ENCODE assay signal across 23 cellular contexts in the genomic region with DNA sequence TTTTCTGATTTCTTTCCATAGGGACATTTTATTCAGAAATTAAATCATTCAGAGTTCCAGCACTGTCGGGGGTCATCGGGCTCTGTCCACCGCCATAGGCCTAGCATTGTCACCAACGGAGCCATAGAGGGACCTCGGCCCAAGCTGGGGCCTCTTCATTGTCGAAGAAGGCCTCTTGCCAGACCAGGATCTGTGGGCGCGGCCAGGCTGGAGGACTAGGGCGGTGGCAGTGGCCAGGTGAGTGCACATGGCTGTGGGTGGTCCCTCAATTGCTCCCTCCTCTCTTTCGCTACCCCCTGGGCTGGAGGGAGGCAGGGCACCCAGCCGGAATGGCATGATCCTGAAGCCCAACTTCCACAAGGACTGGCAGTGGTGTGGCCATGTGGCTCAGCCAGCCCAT. TPM values are rescaled to one million over a fixed set of nuclear protein-coding genes. Genes with fewer than 3 reads are reported as not detected.
DNase-seq lines count a peak whose midpoint lies in the region; ATAC-seq and TF ChIP-seq lines count a peak whose summit lies in the region.
"Had no signal": no experiment of that assay in that cellular context is flagged by ENCODE, and none has a peak within 500 bp of the region (broad histone marks: within the 10 kb centered on the region; RNA-seq: fewer than 3 reads in every experiment).

No MANE protein-coding gene starts in this region.

- H3K4me1 ChIP-seq in Caco-2 = peaks cover 55% of the 10 kb centered on the region
- H3K4me1 ChIP-seq in HCT116 (ENCODE audit: control insufficient read depth in 1 of 2, insufficient read depth in 2 of 2, low read length in 2 of 2) = peaks cover 12 to 22% of the 10 kb centered on the region in 2 experiments
- peaks cover 4% of the 10 kb centered on the region for H3K4me1 ChIP-seq in endodermal cell (ENCODE audit: control insufficient read depth, insufficient read depth, low read length)

- ATAC-seq in HCT116 (no peak), sciatic nerve (peak; percentile 35), GM21515 (IDR thresholded peaks at IDR 0.05; ENCODE audit: unreplicated experiment) (no peak)
- ATAC-seq: Panc1 had no signal

- 91 to 95% methylated on average over 6 to 11 of the region's 11 CpGs for WGBS in endodermal cell (ENCODE audit: insufficient coverage in 1 of 2, insufficient read length in 1 of 2), 2 experiments

- no peaks in the 10 kb centered on the region for H4K20me1 ChIP-seq in HCT116 (ENCODE audit: insufficient read depth)

- POLR2A ChIA-PET in Caco-2 (lab: Charles Lee) (interaction anchor here (0.6 kb wide), 1 partner anchor 41 kb away, joined by 3 read pairs; no protein-coding TSS in a partner anchor), HCT116 (lab: Charles Lee) (no interaction called here)

- CTCF ChIA-PET in Caco-2 (lab: Charles Lee) = no interaction called here
- CTCF ChIA-PET in HCT116 (lab: Charles Lee) = interaction anchor here (2.5 to 4.2 kb wide), 2 partner anchors 7 to 12 kb away, joined by 7 to 24 read pairs; no protein-coding TSS in a partner anchor

- H3K4me1 Mint-ChIP-seq in Caco-2 (ENCODE audit: low read depth, unreplicated experiment) (peaks cover 21% of the 10 kb centered on the region), endodermal cell (peaks cover 37% of the 10 kb centered on the region), mesothelial cell of epicardium (peaks cover 9% of the 10 kb centered on the region)
- H3K4me1 Mint-ChIP-seq: CD4-positive, alpha-beta memory T cell had no signal

- BruUV-seq in Caco-2 (replicated peaks; lab: Mats Ljungman, UMichigan) = no TSS peak
- no TSS peak for BruUV-seq in HCT116 (replicated peaks; lab: Mats Ljungman, UMichigan)

- RAD21 ChIA-PET in HCT116 (lab: Charles Lee; ENCODE audit: low non-redundant PET in 1 of 2, low total read pairs in 2 of 2, uncharacterized antibody in 2 of 2, unreplicated experiment in 2 of 2) = no interaction called here

- H3K4me2 ChIP-seq in HCT116 (ENCODE audit: low read length) = no peak overlapping the region

- H3K36me3 Mint-ChIP-seq in Caco-2 (ENCODE audit: insufficient read depth, unreplicated experiment) (peaks cover 68% of the 10 kb centered on the region), endodermal cell (ENCODE audit: low read depth) (peaks cover 46% of the 10 kb centered on the region), mesothelial cell of epicardium (no peaks in the 10 kb centered on the region)

- peak overlapping the region; percentile 98 for H3K27ac Mint-ChIP-seq in Caco-2 (ENCODE audit: unreplicated experiment)
- H3K27ac Mint-ChIP-seq in endodermal cell = peak overlapping the region; percentile 75
- no peak overlapping the region for H3K27ac Mint-ChIP-seq in mesothelial cell of epicardium
- H3K27ac Mint-ChIP-seq: CD4-positive, alpha-beta memory T cell had no signal

- TF ChIP-seq RAD21 in HCT116 (IDR thresholded peaks at IDR 0.05; ENCODE audit: low read depth) = no peak

- TF ChIP-seq POLR2A in HCT116 (IDR thresholded peaks at IDR 0.05; ENCODE audit: borderline replicate concordance, extremely low read depth, insufficient read depth, insufficient read length) = no peak

- H3K27ac ChIP-seq in HCT116 (ENCODE audit: low read depth, low read length) = no peak overlapping the region
- H3K27ac ChIP-seq in endodermal cell (ENCODE audit: low read depth, low read length) = no peak overlapping the region
- H3K27ac ChIP-seq: GM23248, RWPE1 had no signal

- no peaks in the 10 kb centered on the region for H3K79me2 ChIP-seq in HCT116 (ENCODE audit: insufficient read depth, low read length)

- no peak overlapping the region for H3K9ac ChIP-seq in HCT116 (ENCODE audit: low read length)
- H3K9ac ChIP-seq in endodermal cell (ENCODE audit: extremely low read depth, low read length, poor library complexity, severe bottlenecking) = no peak overlapping the region
- H3K9ac ChIP-seq: GM23248 had no signal

- TF ChIP-seq CTCF in Caco-2 (IDR thresholded peaks at IDR 0.05; ENCODE audit: insufficient read depth in 1 of 2, low read depth in 1 of 2, low read length in 1 of 2, severe bottlenecking in 1 of 2, unreplicated experiment in 1 of 2) (no peak), HCT116 (IDR thresholded peaks at IDR 0.05 in 2 of 3, conservative IDR thresholded peaks at IDR 0.05 in 1 of 3; ENCODE audit: borderline replicate concordance in 1 of 3, insufficient read depth in 1 of 3, low read depth in 2 of 3, low read length in 2 of 3) (no peak), endodermal cell (conservative IDR thresholded peaks at IDR 0.05) (no peak), mesothelial cell of epicardium (IDR thresholded peaks at IDR 0.05; ENCODE audit: unreplicated experiment) (no peak)

- intact Hi-C loops in Caco-2 (cut with micrococcal nuclease; ENCODE audit: unreplicated experiment) = no loop called here
- intact Hi-C loops in HCT116 (cut with micrococcal nuclease) = no loop called here
- intact Hi-C loops in sciatic nerve (cut with DNase I) = no loop called here

- no peak overlapping the region for H2AFZ ChIP-seq in HCT116 (ENCODE audit: low read depth, low read length, poor library complexity, severe bottlenecking)
- H2AFZ ChIP-seq: GM23248 had no signal

- H3K9me2 ChIP-seq in HCT116 (ENCODE audit: insufficient read depth) = no peaks in the 10 kb centered on the region

- no peaks in the 10 kb centered on the region for H3K27me3 Mint-ChIP-seq in Caco-2 (ENCODE audit: insufficient read depth, unreplicated experiment)
- H3K27me3 Mint-ChIP-seq in endodermal cell (ENCODE audit: insufficient read depth) = no peaks in the 10 kb centered on the region
- no peaks in the 10 kb centered on the region for H3K27me3 Mint-ChIP-seq in mesothelial cell of epicardium (ENCODE audit: low read depth)
- H3K27me3 Mint-ChIP-seq: CD4-positive, alpha-beta memory T cell had no signal

- H3K36me3 ChIP-seq in Caco-2 (ENCODE audit: control insufficient read depth, insufficient read depth, low read length) (peaks cover 6% of the 10 kb centered on the region; the same call in 1 of the 2 replicates), HCT116 (ENCODE audit: control insufficient read depth in 1 of 2, insufficient read depth in 2 of 2, low read length in 2 of 2) (peaks cover 0 to 4% of the 10 kb centered on the region in 2 experiments; a peak in 1 of 4 replicates), endodermal cell (ENCODE audit: control insufficient read depth, insufficient read depth, low read length) (peaks cover 26% of the 10 kb centered on the region)

- H3K9me3 Mint-ChIP-seq in Caco-2 (ENCODE audit: unreplicated experiment) (no peaks in the 10 kb centered on the region), endodermal cell (no peaks in the 10 kb centered on the region), mesothelial cell of epicardium (no peaks in the 10 kb centered on the region)
- H3K9me3 Mint-ChIP-seq: CD4-positive, alpha-beta memory T cell had no signal

- DNase-seq in Caco-2 = no peak
- no peak for DNase-seq in HCT116 (ENCODE audit: low read depth, low spot score)
- DNase-seq in endodermal cell = no peak
- DNase-seq in sciatic nerve (ENCODE audit: low spot score) = no peak
- no peak for DNase-seq in NCI-H2029 (lab: John Stamatoyannopoulos, UW)
- DNase-seq in mesothelial cell of epicardium (ENCODE audit: low spot score in 2 of 2, unreplicated experiment in 2 of 2) = no peak
- DNase-seq: C1 segment of cervical spinal cord; CD4-positive, alpha-beta memory T cell; COR-L47; GM23248; HCEC 1CT; KG1; MG63; NCI-H1105 treated with DMSO at 0.1 percent for 48 hours; NCI-H146; NCI-H1930; NCI-H446; NCI-H524 treated with DMSO at 0.1 percent for 48 hours; NCI-H774; SHP77 treated with DMSO at 0.1 percent for 48 hours had no signal

- H3K4me3 Mint-ChIP-seq in Caco-2 (ENCODE audit: unreplicated experiment) (no peak overlapping the region), endodermal cell (no peak overlapping the region), mesothelial cell of epicardium (no peak overlapping the region)
- H3K4me3 Mint-ChIP-seq: CD4-positive, alpha-beta memory T cell had no signal

- no peak overlapping the region for H3K4me3 ChIP-seq in Caco-2 (ENCODE audit: low read depth, low read length)
- H3K4me3 ChIP-seq in HCT116 (replicated peaks in 1 of 2; ENCODE audit: low read depth in 1 of 2, low read length in 2 of 2) = no peak overlapping the region
- H3K4me3 ChIP-seq in endodermal cell (ENCODE audit: low read length) = no peak overlapping the region
- H3K4me3 ChIP-seq: GM23248, MG63 had no signal

- H3K27me3 ChIP-seq in Caco-2 (replicated peaks; ENCODE audit: control insufficient read depth, insufficient read depth, low read length) (no peaks in the 10 kb centered on the region), HCT116 (ENCODE audit: insufficient read depth, low read length) (no peaks in the 10 kb centered on the region), endodermal cell (ENCODE audit: control insufficient read depth, insufficient read depth, low read length, poor library complexity, severe bottlenecking) (no peaks in the 10 kb centered on the region)
- H3K27me3 ChIP-seq: MG63 had no signal

- H3K9me3 ChIP-seq in Caco-2 (no peaks in the 10 kb centered on the region), HCT116 (ENCODE audit: control insufficient read depth in 1 of 2, insufficient read depth in 1 of 2, low read depth in 1 of 2, low read length in 2 of 2) (no peaks in the 10 kb centered on the region), endodermal cell (ENCODE audit: control insufficient read depth, low read length) (no peaks in the 10 kb centered on the region)
- H3K9me3 ChIP-seq: MG63 had no signal

RNA-seq across cellular contexts. Expression of a gene that starts 10.6 kb away (rescaled TPM):
- total RNA-seq in Caco-2 (2022) (23.7 and 24.7 TPM in 2 replicates), HCT116 (2021; ENCODE audit: unreplicated experiment) (10.0 TPM), endodermal cell (10 to 100 TPM; 34.6 to 36.5 TPM), sciatic nerve (12.3 TPM), mesothelial cell of epicardium (2.4 to 4.1 TPM (median 2.9 TPM) in 3 replicates)
- polyA plus RNA-seq in HCT116 (2012) = 7.6 and 9.8 TPM in 2 replicates
- 6.8 TPM for polyA plus RNA-seq in endodermal cell (2013, experiment 1 of 2)
- polyA plus RNA-seq in endodermal cell (2013, experiment 2 of 2) = 7.6 TPM

RNA-seq across cellular contexts. Expression of a gene that starts 16.4 kb away (rescaled TPM):
- total RNA-seq in Caco-2 (2022) = 1,141 and 1,254 TPM in 2 replicates
- total RNA-seq in HCT116 (2021; ENCODE audit: unreplicated experiment) = 1,068 TPM
- polyA plus RNA-seq in HCT116 (2012) = 1,589 and 1,878 TPM in 2 replicates
- 1,000 to 10,000 TPM in 1 of 2 donors, 100 to 1,000 TPM in 1; 805 to 1,294 TPM for total RNA-seq in endodermal cell
- polyA plus RNA-seq in endodermal cell (2013, experiment 1 of 2) = 843 TPM
- 801 TPM for polyA plus RNA-seq in endodermal cell (2013, experiment 2 of 2)
- 233 TPM for total RNA-seq in sciatic nerve
- 473 to 488 TPM (median 484 TPM) in 3 replicates for total RNA-seq in mesothelial cell of epicardium

RNA-seq across cellular contexts. Expression of a gene that starts 20.9 kb away (rescaled TPM):
- total RNA-seq in Caco-2 (2022) = 7.8 and 8.6 TPM in 2 replicates
- total RNA-seq in HCT116 (2021; ENCODE audit: unreplicated experiment) = 8.0 TPM
- polyA plus RNA-seq in HCT116 (2012) = 11.4 TPM in 2 replicates
- 10 to 100 TPM in 1 of 2 donors, 1 to 10 TPM in 1; 7.8 to 11.5 TPM for total RNA-seq in endodermal cell
- 12.5 TPM for polyA plus RNA-seq in endodermal cell (2013, experiment 1 of 2)
- polyA plus RNA-seq in endodermal cell (2013, experiment 2 of 2) = 8.9 TPM
- total RNA-seq in sciatic nerve = 13.4 TPM
- total RNA-seq in mesothelial cell of epicardium = 11.6 to 14.4 TPM (median 13.4 TPM) in 3 replicates

RNA-seq across cellular contexts. Expression of a gene that starts 30.7 kb away (rescaled TPM):
- 23.2 and 25.3 TPM in 2 replicates for total RNA-seq in Caco-2 (2022)
- total RNA-seq in HCT116 (2021; ENCODE audit: unreplicated experiment) = 117 TPM
- 312 and 352 TPM in 2 replicates for polyA plus RNA-seq in HCT116 (2012)
- total RNA-seq in endodermal cell = 100 to 1,000 TPM; 104 to 139 TPM
- polyA plus RNA-seq in endodermal cell (2013, experiment 1 of 2) = 137 TPM
- 107 TPM for polyA plus RNA-seq in endodermal cell (2013, experiment 2 of 2)
- 36.9 TPM for total RNA-seq in sciatic nerve
- 30.2 to 30.7 TPM (median 30.2 TPM) in 3 replicates for total RNA-seq in mesothelial cell of epicardium

RNA-seq across cellular contexts. Expression of a gene that starts 31.7 kb away (rescaled TPM):
- total RNA-seq in Caco-2 (2022) (226 and 230 TPM in 2 replicates), HCT116 (2021; ENCODE audit: unreplicated experiment) (175 TPM), endodermal cell (100 to 1,000 TPM; 120 to 257 TPM), sciatic nerve (70.1 TPM), mesothelial cell of epicardium (119 to 126 TPM (median 122 TPM) in 3 replicates)
- polyA plus RNA-seq in HCT116 (2012) = 76.8 and 88.7 TPM in 2 replicates
- 74.6 TPM for polyA plus RNA-seq in endodermal cell (2013, experiment 1 of 2)
- polyA plus RNA-seq in endodermal cell (2013, experiment 2 of 2) = 74.4 TPM
